ENCODE assay signal across 8 cellular contexts in genomic region chr6:68635706-68636513, GRCh38. TPM values are rescaled to one million over a fixed set of nuclear protein-coding genes. Genes with fewer than 3 reads are reported as not detected.
DNase-seq lines count a peak whose midpoint lies in the region; ATAC-seq and TF ChIP-seq lines count a peak whose summit lies in the region.

No MANE protein-coding gene starts in this region.

- no peak for TF ChIP-seq POLR2A in gastrocnemius medialis (IDR thresholded peaks at IDR 0.05)

- H3K27ac ChIP-seq in CD8-positive, alpha-beta memory T cell (ENCODE audit: low read depth, low read length), result no peak overlapping the region
- H3K27ac ChIP-seq in HUES48 (ENCODE audit: low read depth, low read length), result no peak overlapping the region
- H3K27ac ChIP-seq in gastrocnemius medialis, result peak overlapping the region; percentile 46 to 66 (median 65)

- H3K4me3 Mint-ChIP-seq in CD8-positive, alpha-beta memory T cell, result peak overlapping the region; percentile 79 to 86 (median 82)
- peak overlapping the region; percentile 80 for H3K4me3 Mint-ChIP-seq in activated naive CD8-positive, alpha-beta T cell

- H3K27me3 ChIP-seq in CD8-positive, alpha-beta memory T cell (ENCODE audit: insufficient read depth, low read length, poor library complexity, severe bottlenecking), result peaks cover 6% of the 10 kb centered on the region
- peaks cover 78% of the 10 kb centered on the region for H3K27me3 ChIP-seq in HUES48 (ENCODE audit: control insufficient read depth, insufficient read depth, low read length)
- H3K27me3 ChIP-seq in gastrocnemius medialis, result peaks cover 0 to 11% (median 3%) of the 10 kb centered on the region in 3 donors

- H3K36me3 ChIP-seq in CD8-positive, alpha-beta memory T cell (ENCODE audit: insufficient read depth, low read length), result no peaks in the 10 kb centered on the region
- H3K36me3 ChIP-seq in HUES48 (ENCODE audit: control insufficient read depth, insufficient read depth, low read length), result no peaks in the 10 kb centered on the region
- H3K36me3 ChIP-seq in gastrocnemius medialis, result no peaks in the 10 kb centered on the region

- POLR2A ChIA-PET in CD8-positive, alpha-beta memory T cell (lab: Charles Lee), result no interaction called here

- peak overlapping the region; percentile 26 for H3K4me3 ChIP-seq in CD8-positive, alpha-beta memory T cell (ENCODE audit: low read length)
- H3K4me3 ChIP-seq in HUES48 (ENCODE audit: low read depth, low read length) (peak overlapping the region; percentile 89), gastrocnemius medialis (peak overlapping the region; percentile 62 to 88 (median 69))

- intact Hi-C loops in gastrocnemius medialis (cut with DNase I; ENCODE audit: low total_unique reads), result loop anchor here (10.0 kb wide), 1 partner anchor 329 kb away; no protein-coding TSS in a partner anchor

- peak overlapping the region; percentile 57; the same call in 1 of the 2 replicates for H3K9ac ChIP-seq in HUES48 (ENCODE audit: low read depth, low read length)

- H3K36me3 Mint-ChIP-seq in CD8-positive, alpha-beta memory T cell, result peaks cover 0 to 3% (median 0%) of the 10 kb centered on the region in 3 donors
- H3K36me3 Mint-ChIP-seq in activated naive CD8-positive, alpha-beta T cell, result no peaks in the 10 kb centered on the region

- in situ Hi-C loops in gastrocnemius medialis (cut with MboI; ENCODE audit: low sequenced_read_pairs in 4 of 4), result loop anchor here in 2 of 4 donors (10.0 to 25.0 kb wide), 2 partner anchors 139 to 326 kb away; no protein-coding TSS in a partner anchor

- CTCF ChIA-PET in CD8-positive, alpha-beta memory T cell (lab: Charles Lee), result no interaction called here

- no peak for DNase-seq in CD8-positive, alpha-beta memory T cell
- DNase-seq in hippocampal formation (lab: John Stamatoyannopoulos, UW) (peak; percentile 46 to 73), gastrocnemius medialis (no peak), AML-193 (lab: John Stamatoyannopoulos, UW) (no peak)

- peaks cover 18 to 32% (median 30%) of the 10 kb centered on the region in 3 donors for H3K4me1 Mint-ChIP-seq in CD8-positive, alpha-beta memory T cell
- H3K4me1 Mint-ChIP-seq in activated naive CD8-positive, alpha-beta T cell (ENCODE audit: low read depth), result peaks cover 25% of the 10 kb centered on the region

- no peaks in the 10 kb centered on the region for H3K4me1 ChIP-seq in CD8-positive, alpha-beta memory T cell (ENCODE audit: insufficient read depth, low read length)
- peaks cover 33% of the 10 kb centered on the region for H3K4me1 ChIP-seq in HUES48 (ENCODE audit: control insufficient read depth, insufficient read depth, low read length)
- peaks cover 0 to 18% of the 10 kb centered on the region in 2 donors for H3K4me1 ChIP-seq in gastrocnemius medialis

- no peaks in the 10 kb centered on the region for H3K9me3 ChIP-seq in CD8-positive, alpha-beta memory T cell (ENCODE audit: low read length)
- H3K9me3 ChIP-seq in HUES48 (ENCODE audit: control insufficient read depth, insufficient read depth, low read length) (no peaks in the 10 kb centered on the region), gastrocnemius medialis (no peaks in the 10 kb centered on the region)

- no peak for ATAC-seq in gastrocnemius medialis
- no peak for ATAC-seq in HG03469 (IDR thresholded peaks at IDR 0.05; ENCODE audit: unreplicated experiment)
- ATAC-seq in GM18498 (IDR thresholded peaks at IDR 0.05; ENCODE audit: unreplicated experiment), result no peak

- peaks cover 0 to 11% (median 2%) of the 10 kb centered on the region in 5 donors for H3K9me3 Mint-ChIP-seq in CD8-positive, alpha-beta memory T cell
- H3K9me3 Mint-ChIP-seq in activated naive CD8-positive, alpha-beta T cell (ENCODE audit: low read depth), result no peaks in the 10 kb centered on the region

- peak overlapping the region in 2 of 8 donors; percentile 36 to 77 for H3K27ac Mint-ChIP-seq in CD8-positive, alpha-beta memory T cell
- H3K27ac Mint-ChIP-seq in activated naive CD8-positive, alpha-beta T cell, result no peak overlapping the region

- peaks cover 17 to 46% of the 10 kb centered on the region in 2 donors for H3K27me3 Mint-ChIP-seq in CD8-positive, alpha-beta memory T cell
- H3K27me3 Mint-ChIP-seq in activated naive CD8-positive, alpha-beta T cell, result peaks cover 36% of the 10 kb centered on the region

- TF ChIP-seq CTCF in gastrocnemius medialis (IDR thresholded peaks at IDR 0.05 in 4 of 5, conservative IDR thresholded peaks at IDR 0.05 in 1 of 5), result no peak

RNA-seq across cellular contexts. Expression of gene ADGRB3, which starts 0.8 kb away (rescaled TPM):
- not detected for total RNA-seq in CD8-positive, alpha-beta memory T cell
- polyA plus RNA-seq in CD8-positive, alpha-beta memory T cell, result not detected
- total RNA-seq in gastrocnemius medialis, result under 1 TPM in 3 of 4 donors, not detected in 1; 0.56 to 0.58 (median 0.58) TPM

Comparison
In these comparisons a context has a peak if more than half of its experiments do, and no peak if none do; other contexts are left out.
1. DNase-seq: peak in hippocampal formation (2 of 2); none in CD8-positive, alpha-beta memory T cell (0 of 5), gastrocnemius medialis (0 of 2) and AML-193 (0 of 2).
2. H3K27ac ChIP-seq: peak in gastrocnemius medialis (4 of 4); none in CD8-positive, alpha-beta memory T cell (single experiment) and HUES48 (single experiment).
3. H3K4me3 ChIP-seq: peak in every context shown above with its lines; median percentile 89 in HUES48; 69 in gastrocnemius medialis; 26 in CD8-positive, alpha-beta memory T cell.